In the genomic region with DNA sequence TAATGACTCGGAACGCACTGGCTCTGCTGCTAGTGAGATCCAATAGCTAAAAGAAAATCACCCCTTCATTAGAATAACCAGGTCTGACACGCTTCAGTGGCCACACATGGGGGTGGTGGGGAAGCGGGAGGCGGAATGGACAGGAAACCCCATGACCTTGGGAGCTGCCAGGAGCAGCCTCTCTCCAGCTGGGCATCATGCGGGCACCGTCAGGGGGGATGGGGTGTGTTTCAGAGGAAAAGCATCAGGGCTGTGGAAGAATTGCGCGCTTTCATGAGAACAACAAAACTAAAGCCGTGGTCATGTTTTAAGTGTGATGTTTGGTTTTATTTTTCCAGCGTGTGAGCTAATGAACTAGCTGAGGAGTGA, we compare ENCODE assay signal across 2 cellular contexts.
TF ChIP-seq lines count a peak whose summit lies in the region.

No MANE protein-coding gene starts in this region.

TF ChIP-seq in SK-N-SH, 30 proteins besides CTCF, POLR2A, EP300 and RAD21:
- TF ChIP-seq, protein P1, sequence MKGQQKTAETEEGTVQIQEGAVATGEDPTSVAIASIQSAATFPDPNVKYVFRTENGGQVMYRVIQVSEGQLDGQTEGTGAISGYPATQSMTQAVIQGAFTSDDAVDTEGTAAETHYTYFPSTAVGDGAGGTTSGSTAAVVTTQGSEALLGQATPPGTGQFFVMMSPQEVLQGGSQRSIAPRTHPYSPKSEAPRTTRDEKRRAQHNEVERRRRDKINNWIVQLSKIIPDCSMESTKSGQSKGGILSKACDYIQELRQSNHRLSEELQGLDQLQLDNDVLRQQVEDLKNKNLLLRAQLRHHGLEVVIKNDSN (IDR thresholded peaks at IDR 0.05; ENCODE audit: borderline replicate concordance, low read depth): no peak
- TF ChIP-seq POLR2AphosphoS5 (IDR thresholded peaks at IDR 0.05; ENCODE audit: low read depth, low read length) (no peak), NRF1 (IDR thresholded peaks at IDR 0.05; ENCODE audit: low read depth, low read length) (no peak)

TF ChIP-seq in SK-N-SH treated with all-trans-retinoic acid at 6 μM for 48 hours, 23 proteins besides CTCF, POLR2A, EP300 and RAD21:
- no peak for TF ChIP-seq ZNF8 (CRISPR knock-in tag; IDR thresholded peaks at IDR 0.05)
- no peak for TF ChIP-seq SNAI2 (CRISPR knock-in tag; IDR thresholded peaks at IDR 0.05)
